Comparison of ENCODE assay signal across 1 cellular context in genomic region chr10:73586583-73586984, GRCh38.
TF ChIP-seq lines count a peak whose summit lies in the region.

No MANE protein-coding gene starts in this region.

TF ChIP-seq in HEK293, 187 proteins besides CTCF, POLR2A, EP300 and RAD21 (continued from another document and continues in another):
- TF ChIP-seq, protein P1, sequence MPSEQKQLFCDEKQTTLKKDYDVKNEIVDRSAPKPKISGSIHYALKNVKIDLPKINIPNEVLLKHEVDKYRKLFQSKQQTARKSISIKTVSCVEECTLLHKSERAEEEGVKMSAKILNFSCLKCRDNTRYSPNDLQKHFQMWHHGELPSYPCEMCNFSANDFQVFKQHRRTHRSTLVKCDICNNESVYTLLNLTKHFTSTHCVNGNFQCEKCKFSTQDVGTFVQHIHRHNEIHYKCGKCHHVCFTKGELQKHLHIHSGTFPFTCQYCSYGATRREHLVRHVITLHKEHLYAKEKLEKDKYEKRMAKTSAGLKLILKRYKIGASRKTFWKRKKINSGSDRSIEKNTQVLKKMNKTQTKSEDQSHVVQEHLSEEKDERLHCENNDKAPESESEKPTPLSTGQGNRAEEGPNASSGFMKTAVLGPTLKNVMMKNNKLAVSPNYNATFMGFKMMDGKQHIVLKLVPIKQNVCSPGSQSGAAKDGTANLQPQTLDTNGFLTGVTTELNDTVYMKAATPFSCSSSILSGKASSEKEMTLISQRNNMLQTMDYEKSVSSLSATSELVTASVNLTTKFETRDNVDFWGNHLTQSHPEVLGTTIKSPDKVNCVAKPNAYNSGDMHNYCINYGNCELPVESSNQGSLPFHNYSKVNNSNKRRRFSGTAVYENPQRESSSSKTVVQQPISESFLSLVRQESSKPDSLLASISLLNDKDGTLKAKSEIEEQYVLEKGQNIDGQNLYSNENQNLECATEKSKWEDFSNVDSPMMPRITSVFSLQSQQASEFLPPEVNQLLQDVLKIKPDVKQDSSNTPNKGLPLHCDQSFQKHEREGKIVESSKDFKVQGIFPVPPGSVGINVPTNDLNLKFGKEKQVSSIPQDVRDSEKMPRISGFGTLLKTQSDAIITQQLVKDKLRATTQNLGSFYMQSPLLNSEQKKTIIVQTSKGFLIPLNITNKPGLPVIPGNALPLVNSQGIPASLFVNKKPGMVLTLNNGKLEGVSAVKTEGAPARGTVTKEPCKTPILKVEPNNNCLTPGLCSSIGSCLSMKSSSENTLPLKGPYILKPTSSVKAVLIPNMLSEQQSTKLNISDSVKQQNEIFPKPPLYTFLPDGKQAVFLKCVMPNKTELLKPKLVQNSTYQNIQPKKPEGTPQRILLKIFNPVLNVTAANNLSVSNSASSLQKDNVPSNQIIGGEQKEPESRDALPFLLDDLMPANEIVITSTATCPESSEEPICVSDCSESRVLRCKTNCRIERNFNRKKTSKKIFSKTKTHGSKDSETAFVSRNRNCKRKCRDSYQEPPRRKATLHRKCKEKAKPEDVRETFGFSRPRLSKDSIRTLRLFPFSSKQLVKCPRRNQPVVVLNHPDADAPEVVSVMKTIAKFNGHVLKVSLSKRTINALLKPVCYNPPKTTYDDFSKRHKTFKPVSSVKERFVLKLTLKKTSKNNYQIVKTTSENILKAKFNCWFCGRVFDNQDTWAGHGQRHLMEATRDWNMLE (tag by site-specific recombination; conservative IDR thresholded peaks at IDR 0.05; ENCODE audit: low read depth): 0 out of 2 replicates have a peak, but pooled peaks have one; percentile 52
- TF ChIP-seq PRDM1 (tag by site-specific recombination; IDR thresholded peaks at IDR 0.05) (no peak), ZNF585B (tag by site-specific recombination; IDR thresholded peaks at IDR 0.05) (no peak), ZNF311 (tag by site-specific recombination; IDR thresholded peaks at IDR 0.05; ENCODE audit: borderline replicate concordance) (no peak), ZNF792 (tag by site-specific recombination; IDR thresholded peaks at IDR 0.05) (no peak), ZNF529 (tag by site-specific recombination; IDR thresholded peaks at IDR 0.05; ENCODE audit: insufficient replicate concordance) (no peak), GFI1B (tag by site-specific recombination; IDR thresholded peaks at IDR 0.05) (no peak), ZSCAN16 (tag by site-specific recombination; IDR thresholded peaks at IDR 0.05) (no peak), ZNF24 (tag by site-specific recombination; IDR thresholded peaks at IDR 0.05) (0 out of 2 replicates have a peak, but pooled peaks have one; percentile 42), KLF10 (tag by site-specific recombination; IDR thresholded peaks at IDR 0.05) (peak; percentile 82), TCF7L2 (IDR thresholded peaks at IDR 0.05; ENCODE audit: borderline replicate concordance, low read depth, low read length) (peak; percentile 58; the same call in 1 of the 2 replicates), ZNF843 (tag by site-specific recombination; IDR thresholded peaks at IDR 0.05) (peak; percentile 88), ZNF510 (tag by site-specific recombination; IDR thresholded peaks at IDR 0.05; ENCODE audit: insufficient replicate concordance) (peak; percentile 24), ZNF221 (tag by site-specific recombination; IDR thresholded peaks at IDR 0.05; ENCODE audit: borderline replicate concordance) (no peak), KLF9 (tag by site-specific recombination; IDR thresholded peaks at IDR 0.05; ENCODE audit: low read depth) (no peak), ZNF184 (tag by site-specific recombination; IDR thresholded peaks at IDR 0.05) (peak; percentile 74; the same call in 1 of the 2 replicates), ZFP41 (tag by site-specific recombination; IDR thresholded peaks at IDR 0.05; ENCODE audit: borderline replicate concordance) (no peak), ZFHX2 (tag by site-specific recombination; conservative IDR thresholded peaks at IDR 0.05) (no peak), ZNF514 (tag by site-specific recombination; IDR thresholded peaks at IDR 0.05) (no peak), KLF8 (tag by site-specific recombination; IDR thresholded peaks at IDR 0.05) (peak; percentile 8; the same call in 1 of the 2 replicates), FEZF1 (tag by site-specific recombination; IDR thresholded peaks at IDR 0.05) (peak; percentile 92), BCL6B (tag by site-specific recombination; IDR thresholded peaks at IDR 0.05) (no peak), ZNF544 (tag by site-specific recombination; IDR thresholded peaks at IDR 0.05) (no peak), ZNF157 (tag by site-specific recombination; IDR thresholded peaks at IDR 0.05) (no peak), TRIM28 (IDR thresholded peaks at IDR 0.05; ENCODE audit: borderline replicate concordance, low read length) (peak; percentile 73; the same call in 1 of the 2 replicates), ZNF138 (tag by site-specific recombination; IDR thresholded peaks at IDR 0.05; ENCODE audit: borderline replicate concordance) (no peak), ZNF624 (tag by site-specific recombination; IDR thresholded peaks at IDR 0.05) (no peak), ZNF133 (tag by site-specific recombination; IDR thresholded peaks at IDR 0.05) (no peak), ZNF777 (tag by site-specific recombination; IDR thresholded peaks at IDR 0.05; ENCODE audit: borderline replicate concordance) (no peak), RBAK (tag by site-specific recombination; IDR thresholded peaks at IDR 0.05) (no peak), ZNF692 (tag by site-specific recombination; IDR thresholded peaks at IDR 0.05) (peak; percentile 56), ZIC2 (tag by site-specific recombination; IDR thresholded peaks at IDR 0.05) (no peak), ZEB2 (tag by site-specific recombination; IDR thresholded peaks at IDR 0.05) (peak; percentile 75), ZNF175 (tag by site-specific recombination; IDR thresholded peaks at IDR 0.05) (no peak), ZSCAN23 (tag by site-specific recombination; IDR thresholded peaks at IDR 0.05) (no peak), SCRT1 (tag by site-specific recombination; IDR thresholded peaks at IDR 0.05; ENCODE audit: borderline replicate concordance) (no peak), ZNF10 (tag by site-specific recombination; IDR thresholded peaks at IDR 0.05) (peak; percentile 21; the same call in 1 of the 2 replicates), ZNF416 (tag by site-specific recombination; IDR thresholded peaks at IDR 0.05) (no peak), ZNF549 (tag by site-specific recombination; IDR thresholded peaks at IDR 0.05) (no peak; the same call in 1 of the 2 replicates)
- TF ChIP-seq, protein P2, sequence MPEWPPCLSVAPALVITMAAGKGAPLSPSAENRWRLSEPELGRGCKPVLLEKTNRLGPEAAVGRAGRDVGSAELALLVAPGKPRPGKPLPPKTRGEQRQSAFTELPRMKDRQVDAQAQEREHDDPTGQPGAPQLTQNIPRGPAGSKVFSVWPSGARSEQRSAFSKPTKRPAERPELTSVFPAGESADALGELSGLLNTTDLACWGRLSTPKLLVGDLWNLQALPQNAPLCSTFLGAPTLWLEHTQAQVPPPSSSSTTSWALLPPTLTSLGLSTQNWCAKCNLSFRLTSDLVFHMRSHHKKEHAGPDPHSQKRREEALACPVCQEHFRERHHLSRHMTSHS (tag by site-specific recombination; IDR thresholded peaks at IDR 0.05): no peak
- TF ChIP-seq, protein P3, sequence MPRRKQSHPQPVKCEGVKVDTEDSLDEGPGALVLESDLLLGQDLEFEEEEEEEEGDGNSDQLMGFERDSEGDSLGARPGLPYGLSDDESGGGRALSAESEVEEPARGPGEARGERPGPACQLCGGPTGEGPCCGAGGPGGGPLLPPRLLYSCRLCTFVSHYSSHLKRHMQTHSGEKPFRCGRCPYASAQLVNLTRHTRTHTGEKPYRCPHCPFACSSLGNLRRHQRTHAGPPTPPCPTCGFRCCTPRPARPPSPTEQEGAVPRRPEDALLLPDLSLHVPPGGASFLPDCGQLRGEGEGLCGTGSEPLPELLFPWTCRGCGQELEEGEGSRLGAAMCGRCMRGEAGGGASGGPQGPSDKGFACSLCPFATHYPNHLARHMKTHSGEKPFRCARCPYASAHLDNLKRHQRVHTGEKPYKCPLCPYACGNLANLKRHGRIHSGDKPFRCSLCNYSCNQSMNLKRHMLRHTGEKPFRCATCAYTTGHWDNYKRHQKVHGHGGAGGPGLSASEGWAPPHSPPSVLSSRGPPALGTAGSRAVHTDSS (tag by site-specific recombination; IDR thresholded peaks at IDR 0.05): no peak
- TF ChIP-seq, protein P4, sequence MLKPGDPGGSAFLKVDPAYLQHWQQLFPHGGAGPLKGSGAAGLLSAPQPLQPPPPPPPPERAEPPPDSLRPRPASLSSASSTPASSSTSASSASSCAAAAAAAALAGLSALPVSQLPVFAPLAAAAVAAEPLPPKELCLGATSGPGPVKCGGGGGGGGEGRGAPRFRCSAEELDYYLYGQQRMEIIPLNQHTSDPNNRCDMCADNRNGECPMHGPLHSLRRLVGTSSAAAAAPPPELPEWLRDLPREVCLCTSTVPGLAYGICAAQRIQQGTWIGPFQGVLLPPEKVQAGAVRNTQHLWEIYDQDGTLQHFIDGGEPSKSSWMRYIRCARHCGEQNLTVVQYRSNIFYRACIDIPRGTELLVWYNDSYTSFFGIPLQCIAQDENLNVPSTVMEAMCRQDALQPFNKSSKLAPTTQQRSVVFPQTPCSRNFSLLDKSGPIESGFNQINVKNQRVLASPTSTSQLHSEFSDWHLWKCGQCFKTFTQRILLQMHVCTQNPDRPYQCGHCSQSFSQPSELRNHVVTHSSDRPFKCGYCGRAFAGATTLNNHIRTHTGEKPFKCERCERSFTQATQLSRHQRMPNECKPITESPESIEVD (tag by site-specific recombination; IDR thresholded peaks at IDR 0.05): peak; percentile 99
- TF ChIP-seq, protein P5, sequence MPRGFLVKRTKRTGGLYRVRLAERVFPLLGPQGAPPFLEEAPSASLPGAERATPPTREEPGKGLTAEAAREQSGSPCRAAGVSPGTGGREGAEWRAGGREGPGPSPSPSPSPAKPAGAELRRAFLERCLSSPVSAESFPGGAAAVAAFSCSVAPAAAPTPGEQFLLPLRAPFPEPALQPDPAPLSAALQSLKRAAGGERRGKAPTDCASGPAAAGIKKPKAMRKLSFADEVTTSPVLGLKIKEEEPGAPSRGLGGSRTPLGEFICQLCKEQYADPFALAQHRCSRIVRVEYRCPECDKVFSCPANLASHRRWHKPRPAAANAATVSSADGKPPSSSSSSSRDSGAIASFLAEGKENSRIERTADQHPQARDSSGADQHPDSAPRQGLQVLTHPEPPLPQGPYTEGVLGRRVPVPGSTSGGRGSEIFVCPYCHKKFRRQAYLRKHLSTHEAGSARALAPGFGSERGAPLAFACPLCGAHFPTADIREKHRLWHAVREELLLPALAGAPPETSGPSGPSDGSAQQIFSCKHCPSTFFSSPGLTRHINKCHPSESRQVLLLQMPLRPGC (tag by site-specific recombination; IDR thresholded peaks at IDR 0.05): no peak
- TF ChIP-seq, protein P6, sequence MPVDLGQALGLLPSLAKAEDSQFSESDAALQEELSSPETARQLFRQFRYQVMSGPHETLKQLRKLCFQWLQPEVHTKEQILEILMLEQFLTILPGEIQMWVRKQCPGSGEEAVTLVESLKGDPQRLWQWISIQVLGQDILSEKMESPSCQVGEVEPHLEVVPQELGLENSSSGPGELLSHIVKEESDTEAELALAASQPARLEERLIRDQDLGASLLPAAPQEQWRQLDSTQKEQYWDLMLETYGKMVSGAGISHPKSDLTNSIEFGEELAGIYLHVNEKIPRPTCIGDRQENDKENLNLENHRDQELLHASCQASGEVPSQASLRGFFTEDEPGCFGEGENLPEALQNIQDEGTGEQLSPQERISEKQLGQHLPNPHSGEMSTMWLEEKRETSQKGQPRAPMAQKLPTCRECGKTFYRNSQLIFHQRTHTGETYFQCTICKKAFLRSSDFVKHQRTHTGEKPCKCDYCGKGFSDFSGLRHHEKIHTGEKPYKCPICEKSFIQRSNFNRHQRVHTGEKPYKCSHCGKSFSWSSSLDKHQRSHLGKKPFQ (tag by site-specific recombination; IDR thresholded peaks at IDR 0.05): no peak
- TF ChIP-seq, protein P7, sequence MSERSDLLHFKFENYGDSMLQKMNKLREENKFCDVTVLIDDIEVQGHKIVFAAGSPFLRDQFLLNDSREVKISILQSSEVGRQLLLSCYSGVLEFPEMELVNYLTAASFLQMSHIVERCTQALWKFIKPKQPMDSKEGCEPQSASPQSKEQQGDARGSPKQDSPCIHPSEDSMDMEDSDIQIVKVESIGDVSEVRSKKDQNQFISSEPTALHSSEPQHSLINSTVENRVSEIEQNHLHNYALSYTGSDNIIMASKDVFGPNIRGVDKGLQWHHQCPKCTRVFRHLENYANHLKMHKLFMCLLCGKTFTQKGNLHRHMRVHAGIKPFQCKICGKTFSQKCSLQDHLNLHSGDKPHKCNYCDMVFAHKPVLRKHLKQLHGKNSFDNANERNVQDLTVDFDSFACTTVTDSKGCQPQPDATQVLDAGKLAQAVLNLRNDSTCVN (tag by site-specific recombination; optimal IDR thresholded peaks at IDR 0.05): no peak
- TF ChIP-seq, protein P8, sequence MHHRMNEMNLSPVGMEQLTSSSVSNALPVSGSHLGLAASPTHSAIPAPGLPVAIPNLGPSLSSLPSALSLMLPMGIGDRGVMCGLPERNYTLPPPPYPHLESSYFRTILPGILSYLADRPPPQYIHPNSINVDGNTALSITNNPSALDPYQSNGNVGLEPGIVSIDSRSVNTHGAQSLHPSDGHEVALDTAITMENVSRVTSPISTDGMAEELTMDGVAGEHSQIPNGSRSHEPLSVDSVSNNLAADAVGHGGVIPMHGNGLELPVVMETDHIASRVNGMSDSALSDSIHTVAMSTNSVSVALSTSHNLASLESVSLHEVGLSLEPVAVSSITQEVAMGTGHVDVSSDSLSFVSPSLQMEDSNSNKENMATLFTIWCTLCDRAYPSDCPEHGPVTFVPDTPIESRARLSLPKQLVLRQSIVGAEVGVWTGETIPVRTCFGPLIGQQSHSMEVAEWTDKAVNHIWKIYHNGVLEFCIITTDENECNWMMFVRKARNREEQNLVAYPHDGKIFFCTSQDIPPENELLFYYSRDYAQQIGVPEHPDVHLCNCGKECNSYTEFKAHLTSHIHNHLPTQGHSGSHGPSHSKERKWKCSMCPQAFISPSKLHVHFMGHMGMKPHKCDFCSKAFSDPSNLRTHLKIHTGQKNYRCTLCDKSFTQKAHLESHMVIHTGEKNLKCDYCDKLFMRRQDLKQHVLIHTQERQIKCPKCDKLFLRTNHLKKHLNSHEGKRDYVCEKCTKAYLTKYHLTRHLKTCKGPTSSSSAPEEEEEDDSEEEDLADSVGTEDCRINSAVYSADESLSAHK (tag by site-specific recombination; IDR thresholded peaks at IDR 0.05): peak; percentile 75
